ENCODE assay signal across 11 cellular contexts in genomic region chr1:24932725-24933294, GRCh38. TPM values are rescaled to one million over a fixed set of nuclear protein-coding genes. Genes with fewer than 3 reads are reported as not detected.
DNase-seq lines count a peak whose midpoint lies in the region; ATAC-seq and TF ChIP-seq lines count a peak whose summit lies in the region.
"Had no signal": no experiment of that assay in that cellular context is flagged by ENCODE, and none has a peak within 500 bp of the region (broad histone marks: within the 10 kb centered on the region; RNA-seq: fewer than 3 reads in every experiment).

No MANE protein-coding gene starts in this region.

- peak overlapping the region; percentile 10 for H2AK5ac ChIP-seq in neuronal stem cell (ENCODE audit: low read depth, low read length)

- no peak overlapping the region for H2AFZ ChIP-seq in neuronal stem cell (ENCODE audit: low read length)

- no peak overlapping the region for H3K14ac ChIP-seq in neuronal stem cell (ENCODE audit: low read length)

- H3K79me1 ChIP-seq in neuronal stem cell (ENCODE audit: low read depth, low read length) = no peaks in the 10 kb centered on the region

- no peak overlapping the region for H3K27ac ChIP-seq in HUES6 (ENCODE audit: low read depth, low read length)
- H3K27ac ChIP-seq in neuronal stem cell (replicated peaks; ENCODE audit: low read length) = no peak overlapping the region
- H3K27ac ChIP-seq in testis = no peak overlapping the region
- H3K27ac ChIP-seq: SJCRH30, skin epidermis had no signal

- no peak overlapping the region for H2BK120ac ChIP-seq in neuronal stem cell (ENCODE audit: low read depth, low read length)

- peak overlapping the region; percentile 89 for H3K27ac Mint-ChIP-seq in activated naive CD8-positive, alpha-beta T cell treated with anti-CD3 and anti-CD28 coated beads, Interleukin-2, amount 50 U/mL, for 24 hours

- H3K4me1 ChIP-seq in HUES6 (ENCODE audit: control insufficient read depth, insufficient read depth, low read length) (peaks cover 32% of the 10 kb centered on the region), neuronal stem cell (ENCODE audit: control insufficient read depth in 2 of 2, insufficient read depth in 1 of 2, low read depth in 1 of 2, low read length in 2 of 2) (peaks cover 0 to 7% of the 10 kb centered on the region in 2 donors), testis (peaks cover 3% of the 10 kb centered on the region)
- H3K4me1 ChIP-seq: SJCRH30 had no signal

- H3K36me3 ChIP-seq in HUES6 (ENCODE audit: control insufficient read depth, insufficient read depth, low read length) (no peaks in the 10 kb centered on the region), neuronal stem cell (replicated peaks in 1 of 2; ENCODE audit: control insufficient read depth in 2 of 2, insufficient read depth in 2 of 2, low read length in 2 of 2) (no peaks in the 10 kb centered on the region), testis (ENCODE audit: low read depth, missing control alignments) (no peaks in the 10 kb centered on the region)
- H3K36me3 ChIP-seq: SJCRH30 had no signal

- peak overlapping the region; percentile 73 for H3K4me3 Mint-ChIP-seq in activated naive CD8-positive, alpha-beta T cell treated with anti-CD3 and anti-CD28 coated beads, Interleukin-2, amount 50 U/mL, for 24 hours

- no peak overlapping the region for H2BK15ac ChIP-seq in neuronal stem cell (ENCODE audit: low read length)

- no peak overlapping the region for H4K91ac ChIP-seq in neuronal stem cell (ENCODE audit: low read depth, low read length, poor library complexity)

- H3K4me3 ChIP-seq in HUES6 (ENCODE audit: low read depth, low read length) = peak overlapping the region; percentile 47
- H3K4me3 ChIP-seq in neuronal stem cell (ENCODE audit: low read length in 2 of 2) = no peak overlapping the region
- no peak overlapping the region for H3K4me3 ChIP-seq in testis
- H3K4me3 ChIP-seq: SJCRH30 had no signal

- H3K9me3 ChIP-seq in HUES6 (ENCODE audit: control insufficient read depth, insufficient read depth, low read depth, low read length) (no peaks in the 10 kb centered on the region), neuronal stem cell (replicated peaks in 1 of 2; ENCODE audit: control insufficient read depth in 2 of 2, insufficient read depth in 1 of 2, low read depth in 1 of 2, low read length in 2 of 2) (peaks cover 0 to 5% of the 10 kb centered on the region in 2 donors), testis (no peaks in the 10 kb centered on the region)
- H3K9me3 ChIP-seq: SJCRH30 had no signal

- no peak overlapping the region for H3K4ac ChIP-seq in neuronal stem cell (ENCODE audit: low read length)

- no peak overlapping the region for H4K8ac ChIP-seq in neuronal stem cell (ENCODE audit: low read depth, low read length)

- no CpG with 5 or more reads among the region's 13 CpGs for WGBS in neuronal stem cell (ENCODE audit: extremely low coverage in 2 of 2, insufficient read length in 2 of 2, insufficient replicate concordance in 1 of 2), 2 donors
- 42 to 50% methylated on average over 10 to 13 of the region's 13 CpGs for WGBS in testis, 2 donors

- H2BK12ac ChIP-seq in neuronal stem cell (ENCODE audit: low read length) = no peak overlapping the region

- no peaks in the 10 kb centered on the region for H3K27me3 Mint-ChIP-seq in activated naive CD8-positive, alpha-beta T cell treated with anti-CD3 and anti-CD28 coated beads, Interleukin-2, amount 50 U/mL, for 24 hours

- peak; percentile 14 for DNase-seq in NCI-H510A (lab: John Stamatoyannopoulos, UW)
- no peak for DNase-seq in NCI-H510A treated with DMSO at 0.1 percent for 48 hours (lab: John Stamatoyannopoulos, UW)
- no peak for DNase-seq in activated naive CD8-positive, alpha-beta T cell treated with anti-CD3 and anti-CD28 coated beads, Interleukin-2, amount 50 U/mL, for 24 hours
- no peak for DNase-seq in neuronal stem cell (ENCODE audit: low spot score)
- DNase-seq in activated effector memory CD4-positive, alpha-beta T cell treated with anti-CD3 and anti-CD28 coated beads, Interleukin-2, amount 50 U/mL, for 16 hours = no peak
- no peak for DNase-seq in NAMALWA (ENCODE audit: low spot score)
- no peak for DNase-seq in testis
- DNase-seq: SJCRH30 had no signal

- H3K4me2 ChIP-seq in neuronal stem cell (ENCODE audit: insufficient read depth, low read length, poor library complexity, severe bottlenecking) = no peak overlapping the region

- H2BK5ac ChIP-seq in neuronal stem cell (ENCODE audit: low read length) = no peak overlapping the region

- H3K9me3 Mint-ChIP-seq in activated naive CD8-positive, alpha-beta T cell treated with anti-CD3 and anti-CD28 coated beads, Interleukin-2, amount 50 U/mL, for 24 hours = no peaks in the 10 kb centered on the region

- intact Hi-C loops in testis (cut with DNase I; ENCODE audit: low total_unique reads) = no loop called here

- H3K9ac ChIP-seq in HUES6 (ENCODE audit: low read length) (no peak overlapping the region), neuronal stem cell (ENCODE audit: low read depth, low read length, poor library complexity) (no peak overlapping the region)

- peaks cover 76% of the 10 kb centered on the region for H3K4me1 Mint-ChIP-seq in activated naive CD8-positive, alpha-beta T cell treated with anti-CD3 and anti-CD28 coated beads, Interleukin-2, amount 50 U/mL, for 24 hours

- H3K27me3 ChIP-seq in HUES6 (ENCODE audit: control insufficient read depth, insufficient read depth, low read length) = peaks cover 76% of the 10 kb centered on the region
- H3K27me3 ChIP-seq in neuronal stem cell (ENCODE audit: control insufficient read depth in 3 of 3, insufficient read depth in 3 of 3, low read depth in 1 of 3, low read length in 3 of 3) = peaks cover 52 to 95% (median 83%) of the 10 kb centered on the region in 3 experiments
- H3K27me3 ChIP-seq in testis = no peaks in the 10 kb centered on the region

- TF ChIP-seq CTCF in testis (IDR thresholded peaks at IDR 0.05) = no peak

- ATAC-seq in activated naive CD8-positive, alpha-beta T cell treated with anti-CD3 and anti-CD28 coated beads, Interleukin-2, amount 50 U/mL, for 24 hours = no peak

- peaks cover 57% of the 10 kb centered on the region for H3K36me3 Mint-ChIP-seq in activated naive CD8-positive, alpha-beta T cell treated with anti-CD3 and anti-CD28 coated beads, Interleukin-2, amount 50 U/mL, for 24 hours (ENCODE audit: low read depth)

- no peak for TF ChIP-seq POLR2A in testis (IDR thresholded peaks at IDR 0.05)

- H3K18ac ChIP-seq in neuronal stem cell (ENCODE audit: low read length) = no peak overlapping the region

- H3K23ac ChIP-seq in neuronal stem cell (ENCODE audit: low read depth, low read length, poor library complexity) = no peak overlapping the region

RNA-seq across cellular contexts. Expression of gene RUNX3, which starts 2.7 kb away (rescaled TPM):
- 0.15 TPM for polyA plus RNA-seq in neuronal stem cell (2013, experiment 1 of 2)
- 0.25 TPM for polyA plus RNA-seq in neuronal stem cell (2013, experiment 2 of 2)
- 1 to 10 TPM; 5.7 to 6.4 TPM for total RNA-seq in testis
- polyA plus RNA-seq in testis (ENCODE audit: insufficient read depth, low read depth, low replicate concordance) = 5.1 TPM
- total RNA-seq: epithelial cell of proximal tubule had no signal
